Comparison of ENCODE assay signal across 23 cellular contexts in the genomic region with DNA sequence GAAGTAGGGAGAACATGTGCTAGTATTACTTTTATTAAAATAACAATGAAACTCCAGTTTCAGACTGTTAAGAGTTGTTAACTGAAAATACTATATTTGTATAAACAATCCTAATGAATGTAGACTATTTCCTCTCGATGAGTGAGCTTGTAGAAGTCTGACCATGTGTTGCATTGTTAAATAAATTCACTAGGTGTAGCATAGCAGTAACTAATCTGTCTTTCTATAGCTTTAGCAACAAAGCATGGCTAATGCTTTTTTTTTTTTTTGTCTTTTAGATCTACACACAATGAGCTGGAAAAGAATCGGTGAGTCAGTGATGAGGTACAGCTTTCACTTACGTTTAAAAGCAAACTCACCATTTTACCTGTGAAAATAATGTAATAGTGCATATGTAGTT. TPM values are rescaled to one million over a fixed set of nuclear protein-coding genes. Genes with fewer than 3 reads are reported as not detected.
A peak's percentile ranks its signal among the peaks of the same experiment; 100 is the strongest.
DNase-seq lines count a peak whose midpoint lies in the region; ATAC-seq, FAIRE-seq and TF ChIP-seq lines count a peak whose summit lies in the region.
"Had no signal": no experiment of that assay in that cellular context is flagged by ENCODE, and none has a peak within 500 bp of the region (broad histone marks: within the 10 kb centered on the region; RNA-seq: fewer than 3 reads in every experiment).

No MANE protein-coding gene starts in this region.

- H4K91ac ChIP-seq in IMR-90 (ENCODE audit: insufficient read depth, low read depth, low read length) = no peak overlapping the region

- peaks cover 2% of the 10 kb centered on the region for H3K27me3 Mint-ChIP-seq in GM23338 (ENCODE audit: insufficient read depth, low read depth, poor library complexity)
- H3K27me3 Mint-ChIP-seq: CD4-positive, alpha-beta T cell had no signal

- H2BK20ac ChIP-seq in IMR-90 (ENCODE audit: low read depth, low read length) = no peak overlapping the region

- H3K27me3 ChIP-seq in GM23338 (ENCODE audit: insufficient read depth) (no peaks in the 10 kb centered on the region), IMR-90 (ENCODE audit: control insufficient read depth, insufficient read depth, low read length) (no peaks in the 10 kb centered on the region), bronchial epithelial cell (ENCODE audit: control insufficient read depth, insufficient read depth, low read length) (no peaks in the 10 kb centered on the region)

- no peak overlapping the region for H2AK5ac ChIP-seq in IMR-90 (ENCODE audit: low read depth, low read length)

- H4K5ac ChIP-seq in IMR-90 (ENCODE audit: low read depth, low read length) = no peak overlapping the region

- no peak overlapping the region for H3K14ac ChIP-seq in IMR-90 (replicated peaks; ENCODE audit: low read depth, low read length)

- peak overlapping the region; percentile 31 for H3K4me2 ChIP-seq in GM23338
- H3K4me2 ChIP-seq in IMR-90 (ENCODE audit: low read depth, low read length) = no peak overlapping the region

- no peaks in the 10 kb centered on the region for H3K9me3 ChIP-seq in IMR-90 (ENCODE audit: control insufficient read depth, insufficient read depth, low read length)
- H3K9me3 ChIP-seq: Caco-2 had no signal

- H2BK120ac ChIP-seq in IMR-90 (ENCODE audit: low read depth, low read length) = no peak overlapping the region

- in situ Hi-C loops in IMR-90 (cut with MboI; ENCODE audit: low sequenced_read_pairs) = no loop called here

- no peak for TF ChIP-seq CTCF in GM23338 (conservative IDR thresholded peaks at IDR 0.05; ENCODE audit: low read depth in 2 of 2)
- no peak for TF ChIP-seq CTCF in IMR-90 (conservative IDR thresholded peaks at IDR 0.05; ENCODE audit: low read depth, low read length)
- no peak for TF ChIP-seq CTCF in bronchial epithelial cell (IDR thresholded peaks at IDR 0.05; ENCODE audit: insufficient read depth, low read length, severe bottlenecking)

- H3K56ac ChIP-seq in IMR-90 (ENCODE audit: extremely low read depth, insufficient read depth, low read length) = no peak overlapping the region

- DNase-seq in GM23338 (ENCODE audit: low spot score) (no peak), IMR-90 (no peak), bronchial epithelial cell (ENCODE audit: low read depth) (peak; percentile 35), NCI-H82 treated with DMSO at 0.1 percent for 48 hours (lab: John Stamatoyannopoulos, UW; ENCODE audit: unreplicated experiment) (no peak), NCI-H1092 (lab: John Stamatoyannopoulos, UW) (no peak)
- DNase-seq: ACHN; AML-193; Caco-2; CD4-positive, alpha-beta T cell; GM23248; HCEC 1CT; HFFc6 had no signal

- H4K8ac ChIP-seq in IMR-90 (ENCODE audit: low read depth in 2 of 2, low read length in 2 of 2) = no peak overlapping the region

- no peaks in the 10 kb centered on the region for H3K79me2 ChIP-seq in GM23338 (replicated peaks; ENCODE audit: insufficient read depth)

- H3K4me3 ChIP-seq in GM23338 (peak overlapping the region; percentile 19), IMR-90 (ENCODE audit: insufficient read depth, low read depth, low read length) (no peak overlapping the region), bronchial epithelial cell (ENCODE audit: low read depth, low read length) (no peak overlapping the region)
- H3K4me3 ChIP-seq: GM23248, K562 had no signal

- H2AFZ ChIP-seq in GM23338 (no peak overlapping the region), IMR-90 (replicated peaks; ENCODE audit: low read length, poor library complexity) (no peak overlapping the region)
- H2AFZ ChIP-seq: GM23248 had no signal

- dilution Hi-C loops in IMR-90 (cut with HindIII; ENCODE audit: low sequenced_read_pairs, unreplicated experiment) = no loop called here

- POLR2A ChIA-PET in IMR-90 (lab: Charles Lee; ENCODE audit: unreplicated experiment) = interaction anchor here (0.6 kb wide), 1 partner anchor 64 kb away, joined by 11 read pairs; no protein-coding TSS in a partner anchor

- H3K4ac ChIP-seq in IMR-90 (ENCODE audit: low read depth, low read length) = no peak overlapping the region

- no peak overlapping the region for H3K18ac ChIP-seq in IMR-90 (ENCODE audit: low read depth, low read length)

- no peaks in the 10 kb centered on the region for H3K9me1 ChIP-seq in IMR-90 (ENCODE audit: insufficient read depth, low read length)

- no peak overlapping the region for H2BK5ac ChIP-seq in IMR-90 (ENCODE audit: low read depth, low read length, poor library complexity, severe bottlenecking)

- peaks cover 9% of the 10 kb centered on the region; the same call in 2 of the 3 replicates for H3K36me3 Mint-ChIP-seq in GM23338 (ENCODE audit: low read depth)

- H3K4me1 ChIP-seq in GM23338 (ENCODE audit: insufficient read depth) (peaks cover 32% of the 10 kb centered on the region), IMR-90 (ENCODE audit: control insufficient read depth, insufficient read depth, low read length) (no peaks in the 10 kb centered on the region)
- H3K4me1 ChIP-seq: Caco-2 had no signal

- CTCF ChIA-PET in IMR-90 (lab: Yijun Ruan, JAX) = interaction anchor here (1.3 kb wide), 1 partner anchor 11 kb away, joined by 3 read pairs; no protein-coding TSS in a partner anchor

- H3K27ac ChIP-seq in GM23338 (ENCODE audit: low read depth) (peak overlapping the region; percentile 11), IMR-90 (ENCODE audit: insufficient read depth, low read length) (no peak overlapping the region)
- H3K27ac ChIP-seq: C4-2B, GM23248, HL-60 had no signal

- no peak overlapping the region for H2BK15ac ChIP-seq in IMR-90 (ENCODE audit: low read depth, low read length)

- peak overlapping the region; percentile 82; the same call in 1 of the 2 replicates for H3K27ac Mint-ChIP-seq in GM23338
- H3K27ac Mint-ChIP-seq: CD4-positive, alpha-beta T cell; HFFc6 had no signal

- no peaks in the 10 kb centered on the region for H4K20me1 ChIP-seq in GM23338 (replicated peaks; ENCODE audit: insufficient read depth)
- H4K20me1 ChIP-seq in IMR-90 (ENCODE audit: insufficient read depth, low read length) = no peaks in the 10 kb centered on the region

- ATAC-seq in GM23338 = no peak
- ATAC-seq in IMR-90 (ENCODE audit: low read depth) = peak; percentile 14; the same call in 1 of the 2 replicates
- ATAC-seq in esophagus mucosa = peak; percentile 86
- ATAC-seq in HG03565 (IDR thresholded peaks at IDR 0.05; ENCODE audit: unreplicated experiment) = no peak
- ATAC-seq in GM18858 (IDR thresholded peaks at IDR 0.05; ENCODE audit: unreplicated experiment) = no peak
- ATAC-seq: K562 had no signal

- no peaks in the 10 kb centered on the region for H3K9me2 ChIP-seq in GM23338 (ENCODE audit: insufficient read depth)

- no peak for TF ChIP-seq RAD21 in IMR-90 (IDR thresholded peaks at IDR 0.05; ENCODE audit: low read length)

- H3K36me3 ChIP-seq in GM23338 (ENCODE audit: insufficient read depth) (no peaks in the 10 kb centered on the region), IMR-90 (ENCODE audit: control insufficient read depth, insufficient read depth, low read length) (peaks cover 2% of the 10 kb centered on the region; the same call in 1 of the 2 replicates), bronchial epithelial cell (ENCODE audit: control insufficient read depth, insufficient read depth, low read length) (no peaks in the 10 kb centered on the region)

- WGBS in IMR-90 (ENCODE audit: extremely low coverage in 2 of 2, insufficient read length in 1 of 2), 2 experiments = no CpG with 5 or more reads among the region's 3 CpGs

- no peak overlapping the region for H3K4me3 Mint-ChIP-seq in GM23338
- H3K4me3 Mint-ChIP-seq: CD4-positive, alpha-beta T cell; HFFc6 had no signal

- intact Hi-C loops in IMR-90 (cut with micrococcal nuclease) = no loop called here

- H3K9ac ChIP-seq in IMR-90 (ENCODE audit: low read depth, low read length) = no peak overlapping the region
- H3K9ac ChIP-seq: GM23248 had no signal

- no peaks in the 10 kb centered on the region for H3K9me3 Mint-ChIP-seq in GM23338
- H3K9me3 Mint-ChIP-seq: HFFc6 had no signal

- no TSS peak for BruUV-seq in IMR-90 (replicated peaks; lab: Mats Ljungman, UMichigan)

- no peaks in the 10 kb centered on the region for H3F3A ChIP-seq in GM23338 (replicated peaks; ENCODE audit: low read depth)

- peaks cover 28% of the 10 kb centered on the region for H3K4me1 Mint-ChIP-seq in GM23338

- H2AK9ac ChIP-seq in IMR-90 (replicated peaks; ENCODE audit: low read depth, low read length, poor library complexity) = no peak overlapping the region

- no peaks in the 10 kb centered on the region for H3K79me1 ChIP-seq in IMR-90 (ENCODE audit: low read depth in 1 of 2, low read length in 2 of 2)

- TF ChIP-seq POLR2A in IMR-90 (IDR thresholded peaks at IDR 0.05; ENCODE audit: low read depth, low read length) = no peak

- FAIRE-seq in bronchial epithelial cell (lab: Jason Lieb, UNC) = no peak
- FAIRE-seq: A204.1, D721Med, G401.6, GM12891, H54, K562 had no signal

- no peak overlapping the region for H3K23ac ChIP-seq in IMR-90 (ENCODE audit: low read depth, low read length)

TF ChIP-seq in IMR-90, 13 proteins besides CTCF, POLR2A, EP300 and RAD21 (continues in another document):
- TF ChIP-seq NFE2L2 (IDR thresholded peaks at IDR 0.05; ENCODE audit: low read depth, low read length) (no peak), RCOR1 (IDR thresholded peaks at IDR 0.05; ENCODE audit: insufficient replicate concordance, low read length) (no peak), FOS (IDR thresholded peaks at IDR 0.05; ENCODE audit: low read depth, low read length) (no peak), BHLHE40 (IDR thresholded peaks at IDR 0.05; ENCODE audit: low read depth, low read length) (no peak), SMC3 (IDR thresholded peaks at IDR 0.05; ENCODE audit: low read depth, low read length) (no peak), MAZ (IDR thresholded peaks at IDR 0.05; ENCODE audit: borderline replicate concordance, low read depth, low read length) (no peak), RFX5 (IDR thresholded peaks at IDR 0.05; ENCODE audit: low read depth, low read length) (no peak), MAFK (IDR thresholded peaks at IDR 0.05; ENCODE audit: low read depth, low read length) (no peak)
- TF ChIP-seq, protein P1, sequence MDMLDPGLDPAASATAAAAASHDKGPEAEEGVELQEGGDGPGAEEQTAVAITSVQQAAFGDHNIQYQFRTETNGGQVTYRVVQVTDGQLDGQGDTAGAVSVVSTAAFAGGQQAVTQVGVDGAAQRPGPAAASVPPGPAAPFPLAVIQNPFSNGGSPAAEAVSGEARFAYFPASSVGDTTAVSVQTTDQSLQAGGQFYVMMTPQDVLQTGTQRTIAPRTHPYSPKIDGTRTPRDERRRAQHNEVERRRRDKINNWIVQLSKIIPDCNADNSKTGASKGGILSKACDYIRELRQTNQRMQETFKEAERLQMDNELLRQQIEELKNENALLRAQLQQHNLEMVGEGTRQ (IDR thresholded peaks at IDR 0.05; ENCODE audit: low read depth, low read length) = no peak

RNA-seq across cellular contexts. Expression of gene MXI1, which starts 37.1 kb away (rescaled TPM):
- total RNA-seq in GM23338 (2014; rRNA removed; shearing (Covaris generic)) = 5.1 and 6.9 TPM in 2 replicates
- polyA plus RNA-seq in GM23338 (2016; fragmentation: Nextera tagmentation; extraction: Ambion mirVana) = 8.5 and 8.6 TPM in 2 replicates
- 7.5 and 11.8 TPM in 2 replicates for total RNA-seq in IMR-90 (2012; rRNA removed)
- 4.5 and 7.2 TPM in 2 replicates for polyA plus RNA-seq in IMR-90 (2012; rRNA removed)
- 0.90 and 3.1 TPM in 2 replicates for polyA plus RNA-seq in IMR-90 (2012; cell fraction: cytosol; rRNA removed)
- 1.8 and 11.5 TPM in 2 replicates for polyA plus RNA-seq in IMR-90 (2012; cell fraction: nucleus; rRNA removed; ENCODE audit: low replicate concordance)
- 26.5 and 48.7 TPM in 2 replicates for total RNA-seq in bronchial epithelial cell
- 35.8 TPM for total RNA-seq in esophagus mucosa

Comparison
In these comparisons a context has a peak if more than half of its experiments do, and no peak if none do; other contexts are left out.
1. ATAC-seq: peak in IMR-90 (single experiment) and esophagus mucosa (single experiment); none in GM23338 (single experiment), HG03565 (single experiment) and GM18858 (single experiment).